In the genomic region with DNA sequence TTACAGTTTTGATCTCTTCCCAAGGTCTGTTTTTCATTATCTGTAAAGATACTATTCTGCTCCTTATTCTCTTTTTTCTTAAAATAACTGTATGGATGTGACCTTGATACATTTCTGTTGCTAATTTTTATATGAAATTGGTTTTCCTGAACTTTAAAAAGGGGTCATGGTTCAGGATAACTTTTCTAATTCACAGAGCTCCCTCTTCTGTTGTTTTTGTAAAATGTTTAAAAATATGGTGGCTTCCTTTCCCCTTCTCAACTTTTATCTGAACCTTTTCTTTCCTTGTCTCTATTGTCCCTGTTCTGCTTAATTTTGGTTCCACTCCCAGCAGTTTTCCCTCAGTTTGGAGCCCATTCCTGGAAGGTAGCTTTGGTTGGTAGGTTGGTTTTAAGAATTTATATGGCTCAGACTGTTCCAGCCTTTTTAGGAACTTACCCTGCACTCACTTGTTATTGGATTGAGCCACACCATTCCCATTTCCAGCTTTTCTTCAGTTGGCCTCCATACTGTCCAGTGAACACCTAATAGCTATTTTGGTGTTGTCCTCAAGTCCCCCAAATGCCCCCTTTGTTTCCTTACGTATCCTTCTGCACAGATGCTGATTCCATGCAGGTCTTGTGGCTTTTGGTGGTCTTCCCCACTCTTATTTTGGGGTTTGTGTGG, we compare ENCODE assay signal across 11 cellular contexts.
DNase-seq lines count a peak whose midpoint lies in the region; ATAC-seq and TF ChIP-seq lines count a peak whose summit lies in the region.
"Had no signal": no experiment of that assay in that cellular context is flagged by ENCODE, and none has a peak within 500 bp of the region (broad histone marks: within the 10 kb centered on the region; RNA-seq: fewer than 3 reads in every experiment).

No MANE protein-coding gene starts in this region.

- no peak overlapping the region for H3K27ac ChIP-seq in RWPE2 (ENCODE audit: poor library complexity, severe bottlenecking)
- no peak overlapping the region for H3K27ac ChIP-seq in left ventricle myocardium inferior (replicated peaks)
- H3K27ac ChIP-seq in aorta (ENCODE audit: low read depth in 1 of 2, low read length in 2 of 2): no peak overlapping the region
- H3K27ac ChIP-seq: body of pancreas had no signal

- no peak overlapping the region for H3K4me3 ChIP-seq in RWPE2 (ENCODE audit: severe bottlenecking)
- no peak overlapping the region for H3K4me3 ChIP-seq in left ventricle myocardium inferior
- no peak overlapping the region for H3K4me3 ChIP-seq in aorta (ENCODE audit: low read length in 2 of 2)
- H3K4me3 ChIP-seq: body of pancreas had no signal

- no peaks in the 10 kb centered on the region for H3K36me3 Mint-ChIP-seq in natural killer cell
- H3K36me3 Mint-ChIP-seq in natural killer cell treated with Interleukin-12 subunit alpha and Interleukin-12 subunit beta and Interleukin-15 and Interleukin-18, amount 100 ng/mL, for 72 hours: no peaks in the 10 kb centered on the region

- H3K9me3 Mint-ChIP-seq in natural killer cell: no peaks in the 10 kb centered on the region
- no peaks in the 10 kb centered on the region for H3K9me3 Mint-ChIP-seq in natural killer cell treated with Interleukin-12 subunit alpha and Interleukin-12 subunit beta and Interleukin-15 and Interleukin-18, amount 100 ng/mL, for 72 hours
- H3K9me3 Mint-ChIP-seq: CD4-positive, alpha-beta memory T cell; stimulated activated naive CD8-positive, alpha-beta T cell treated with anti-CD3 and anti-CD28 coated beads, Interleukin-15, Interleukin-2, amounts not matched to agents 100 ng/mL and 50 ng/mL, for 24 hours had no signal

- H3K27me3 Mint-ChIP-seq in natural killer cell (ENCODE audit: low read depth in 2 of 2): no peaks in the 10 kb centered on the region
- no peaks in the 10 kb centered on the region for H3K27me3 Mint-ChIP-seq in natural killer cell treated with Interleukin-12 subunit alpha and Interleukin-12 subunit beta and Interleukin-15 and Interleukin-18, amount 100 ng/mL, for 72 hours
- H3K27me3 Mint-ChIP-seq: CD4-positive, alpha-beta memory T cell; stimulated activated naive CD8-positive, alpha-beta T cell treated with anti-CD3 and anti-CD28 coated beads, Interleukin-15, Interleukin-2, amounts not matched to agents 100 ng/mL and 50 ng/mL, for 24 hours had no signal

- intact Hi-C loops in natural killer cell (cut with micrococcal nuclease) (no loop called here), left ventricle myocardium inferior (cut with micrococcal nuclease) (loop anchor here (10.0 kb wide), 1 partner anchor 192 kb away; no protein-coding TSS in a partner anchor), aorta (cut with DNase I) (no loop called here)

- H3K27me3 ChIP-seq in RWPE2 (ENCODE audit: insufficient read depth, poor library complexity, severe bottlenecking): no peaks in the 10 kb centered on the region
- no peaks in the 10 kb centered on the region for H3K27me3 ChIP-seq in left ventricle myocardium inferior (ENCODE audit: low read depth)
- no peaks in the 10 kb centered on the region for H3K27me3 ChIP-seq in aorta (ENCODE audit: control insufficient read depth in 1 of 2, insufficient read depth in 2 of 2, low read length in 1 of 2)
- H3K27me3 ChIP-seq: body of pancreas had no signal

- DNase-seq in natural killer cell (no peak), RWPE2 (ENCODE audit: low spot score) (no peak), left ventricle myocardium inferior (no peak), NCI-H526 treated with DMSO at 0.1 percent for 48 hours (lab: John Stamatoyannopoulos, UW) (no peak), aorta (no peak)
- DNase-seq in natural killer cell treated with Interleukin-12 subunit alpha and Interleukin-12 subunit beta and Interleukin-15 and Interleukin-18, amount 100 ng/mL, for 72 hours (ENCODE audit: low spot score): no peak
- no peak for DNase-seq in activated CD4-positive, alpha-beta T cell treated with anti-CD3 and anti-CD28 coated beads, Interleukin-2, amount 50 U/mL, for 48 hours
- DNase-seq: body of pancreas; CD4-positive, alpha-beta memory T cell had no signal

- H3K36me3 ChIP-seq in RWPE2 (ENCODE audit: low read depth) (peaks cover 7% of the 10 kb centered on the region), left ventricle myocardium inferior (no peaks in the 10 kb centered on the region), aorta (ENCODE audit: control insufficient read depth in 1 of 2, insufficient read depth in 2 of 2, low read length in 1 of 2) (no peaks in the 10 kb centered on the region)

- H3K4me3 Mint-ChIP-seq in natural killer cell: no peak overlapping the region
- H3K4me3 Mint-ChIP-seq in natural killer cell treated with Interleukin-12 subunit alpha and Interleukin-12 subunit beta and Interleukin-15 and Interleukin-18, amount 100 ng/mL, for 72 hours: no peak overlapping the region
- H3K4me3 Mint-ChIP-seq: CD4-positive, alpha-beta memory T cell; stimulated activated naive CD8-positive, alpha-beta T cell treated with anti-CD3 and anti-CD28 coated beads, Interleukin-15, Interleukin-2, amounts not matched to agents 100 ng/mL and 50 ng/mL, for 24 hours had no signal

- no peak for TF ChIP-seq CTCF in natural killer cell (IDR thresholded peaks at IDR 0.05)
- peak; percentile 57 for TF ChIP-seq CTCF in RWPE2 (IDR thresholded peaks at IDR 0.05; ENCODE audit: poor library complexity, severe bottlenecking)
- TF ChIP-seq CTCF in left ventricle myocardium inferior (IDR thresholded peaks at IDR 0.05; ENCODE audit: borderline replicate concordance): peak; percentile 38

- H3K27ac Mint-ChIP-seq in natural killer cell: peak overlapping the region; percentile 29 to 47
- no peak overlapping the region for H3K27ac Mint-ChIP-seq in natural killer cell treated with Interleukin-12 subunit alpha and Interleukin-12 subunit beta and Interleukin-15 and Interleukin-18, amount 100 ng/mL, for 72 hours
- H3K27ac Mint-ChIP-seq: stimulated activated naive CD8-positive, alpha-beta T cell treated with anti-CD3 and anti-CD28 coated beads, Interleukin-15, Interleukin-2, amounts not matched to agents 100 ng/mL and 50 ng/mL, for 24 hours had no signal

- H3K4me1 Mint-ChIP-seq in natural killer cell: peaks cover 23 to 33% of the 10 kb centered on the region in 2 donors
- peaks cover 11 to 15% of the 10 kb centered on the region in 2 donors for H3K4me1 Mint-ChIP-seq in natural killer cell treated with Interleukin-12 subunit alpha and Interleukin-12 subunit beta and Interleukin-15 and Interleukin-18, amount 100 ng/mL, for 72 hours (ENCODE audit: low read depth in 2 of 2)

- ATAC-seq in natural killer cell: no peak
- ATAC-seq in natural killer cell treated with Interleukin-12 subunit alpha and Interleukin-12 subunit beta and Interleukin-15 and Interleukin-18, amount 100 ng/mL, for 72 hours: no peak
- ATAC-seq in RWPE2 (ENCODE audit: low read depth): no peak
- no peak for ATAC-seq in GM19452 (IDR thresholded peaks at IDR 0.05; ENCODE audit: unreplicated experiment)
- no peak for ATAC-seq in aorta (ENCODE audit: low FRiP score)
- ATAC-seq: body of pancreas had no signal

- peaks cover 7% of the 10 kb centered on the region for H3K4me1 ChIP-seq in RWPE2 (ENCODE audit: insufficient read depth, poor library complexity, severe bottlenecking)
- H3K4me1 ChIP-seq in left ventricle myocardium inferior: peaks cover 61% of the 10 kb centered on the region
- peaks cover 4 to 9% of the 10 kb centered on the region in 2 donors for H3K4me1 ChIP-seq in aorta (ENCODE audit: control insufficient read depth in 1 of 2, insufficient read depth in 2 of 2, low read length in 2 of 2)

- WGBS in aorta, 2 donors: 83 to 87% methylated on average over 1 of the region's 1 CpG

- H3K9me3 ChIP-seq in RWPE2 (ENCODE audit: severe bottlenecking) (no peaks in the 10 kb centered on the region), left ventricle myocardium inferior (replicated peaks) (no peaks in the 10 kb centered on the region), aorta (ENCODE audit: control insufficient read depth, low read length) (no peaks in the 10 kb centered on the region)
- H3K9me3 ChIP-seq: body of pancreas had no signal

Comparison
In these comparisons a context has a peak if more than half of its experiments do, and no peak if none do; other contexts are left out.
1. H3K27ac Mint-ChIP-seq: peak in natural killer cell (2 of 2); none in natural killer cell treated with Interleukin-12 subunit alpha and Interleukin-12 subunit beta and Interleukin-15 and Interleukin-18, amount 100 ng/mL, for 72 hours (0 of 2).